8 cellular contexts compared by ENCODE assay signal in the genomic region with DNA sequence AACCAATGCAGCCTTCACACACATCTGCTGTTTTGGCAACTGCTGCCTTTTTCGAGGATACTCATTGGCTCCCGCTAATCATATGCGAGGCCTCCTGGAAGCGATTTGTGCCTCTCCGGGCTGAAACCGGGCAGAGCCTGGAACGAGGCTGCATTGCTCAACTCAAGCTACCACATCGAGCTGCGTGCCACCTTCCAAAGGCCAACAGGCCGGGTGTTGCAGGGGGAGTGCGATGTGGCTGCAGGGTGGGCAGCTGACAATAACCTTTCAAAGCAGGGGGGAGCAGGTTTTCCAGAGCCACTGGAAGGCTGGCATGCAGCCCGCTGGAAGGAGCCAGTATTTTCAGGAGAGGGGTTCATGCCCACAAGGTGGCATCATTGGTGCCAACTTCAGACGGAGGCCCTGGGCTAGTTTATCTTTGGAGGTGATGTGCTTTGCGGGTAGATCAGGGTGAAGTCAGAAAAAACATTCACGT.
DNase-seq lines count a peak whose midpoint lies in the region; ATAC-seq and TF ChIP-seq lines count a peak whose summit lies in the region.

No MANE protein-coding gene starts in this region.

- TF ChIP-seq CTCF in HFFc6 (IDR thresholded peaks at IDR 0.05) (peak; percentile 43; the same call in 1 of the 2 replicates), right lobe of liver (IDR thresholded peaks at IDR 0.05) (peak; percentile 33 to 55 (median 44))

- no peaks in the 10 kb centered on the region for H3K36me3 Mint-ChIP-seq in HFFc6 (ENCODE audit: low read depth)
- H3K36me3 Mint-ChIP-seq in stimulated activated naive CD8-positive, alpha-beta T cell treated with anti-CD3 and anti-CD28 coated beads, Interleukin-15, Interleukin-2, amounts not matched to agents 100 ng/mL and 50 ng/mL, for 24 hours (ENCODE audit: low read depth) = no peaks in the 10 kb centered on the region

- no peaks in the 10 kb centered on the region for H3K9me3 Mint-ChIP-seq in HFFc6
- H3K9me3 Mint-ChIP-seq in stimulated activated naive CD8-positive, alpha-beta T cell treated with anti-CD3 and anti-CD28 coated beads, Interleukin-15, Interleukin-2, amounts not matched to agents 100 ng/mL and 50 ng/mL, for 24 hours = no peaks in the 10 kb centered on the region

- H3K27ac ChIP-seq in BLaER1 (no peak overlapping the region), right lobe of liver (peak overlapping the region in 2 of 3 donors; percentile 41 to 46)

- H3K27me3 Mint-ChIP-seq in HFFc6 (ENCODE audit: insufficient read depth) = peaks cover 6% of the 10 kb centered on the region; the same call in 1 of the 2 replicates
- no peaks in the 10 kb centered on the region for H3K27me3 Mint-ChIP-seq in stimulated activated naive CD8-positive, alpha-beta T cell treated with anti-CD3 and anti-CD28 coated beads, Interleukin-15, Interleukin-2, amounts not matched to agents 100 ng/mL and 50 ng/mL, for 24 hours

- H3K9ac ChIP-seq in BLaER1 = no peak overlapping the region

- H3K36me3 ChIP-seq in BLaER1 = no peaks in the 10 kb centered on the region
- H3K36me3 ChIP-seq in right lobe of liver = no peaks in the 10 kb centered on the region

- peak overlapping the region; percentile 37; the same call in 1 of the 2 replicates for H3K4me3 Mint-ChIP-seq in HFFc6
- peak overlapping the region; percentile 76 for H3K4me3 Mint-ChIP-seq in stimulated activated naive CD8-positive, alpha-beta T cell treated with anti-CD3 and anti-CD28 coated beads, Interleukin-15, Interleukin-2, amounts not matched to agents 100 ng/mL and 50 ng/mL, for 24 hours

- no peaks in the 10 kb centered on the region for H4K20me1 ChIP-seq in BLaER1

- no peaks in the 10 kb centered on the region for H3K9me3 ChIP-seq in BLaER1
- H3K9me3 ChIP-seq in right lobe of liver = no peaks in the 10 kb centered on the region

- H3K4me2 ChIP-seq in BLaER1 = peak overlapping the region; percentile 79

- H3K27ac Mint-ChIP-seq in HFFc6 = no peak overlapping the region
- no peak overlapping the region for H3K27ac Mint-ChIP-seq in stimulated activated naive CD8-positive, alpha-beta T cell treated with anti-CD3 and anti-CD28 coated beads, Interleukin-15, Interleukin-2, amounts not matched to agents 100 ng/mL and 50 ng/mL, for 24 hours

- H3K4me3 ChIP-seq in BLaER1 (no peak overlapping the region), right lobe of liver (peak overlapping the region in 1 of 3 donors; percentile 25)

- no peak for TF ChIP-seq POLR2A in right lobe of liver (IDR thresholded peaks at IDR 0.05)

- no peaks in the 10 kb centered on the region for H3K27me3 ChIP-seq in BLaER1
- no peaks in the 10 kb centered on the region for H3K27me3 ChIP-seq in right lobe of liver

- intact Hi-C loops in right lobe of liver (cut with DNase I) = no loop called here

- H3K4me1 ChIP-seq in BLaER1 (peaks cover 13% of the 10 kb centered on the region), right lobe of liver (peaks cover 0 to 14% (median 6%) of the 10 kb centered on the region in 4 donors)

- ATAC-seq in right lobe of liver = peak; percentile 95 to 98 (median 96)

- DNase-seq in HFFc6 = no peak
- DNase-seq in SHP77 treated with DMSO at 0.1 percent for 48 hours (lab: John Stamatoyannopoulos, UW) = peak; percentile 10
- peak; percentile 36 for DNase-seq in astrocyte of the hippocampus (ENCODE audit: low read depth, low spot score)
- peak; percentile 70 to 91 (median 88) for DNase-seq in right lobe of liver
- no peak for DNase-seq in T1000 (lab: John Stamatoyannopoulos, UW)
- no peak for DNase-seq in DMS79 (lab: John Stamatoyannopoulos, UW)

- WGBS in right lobe of liver (ENCODE audit: insufficient coverage, low coverage, low lambda C conversion rate, missing lambda C conversion rate) = 30% methylated on average over 10 of the region's 15 CpGs

- peaks cover 13% of the 10 kb centered on the region; the same call in 1 of the 2 replicates for H3K4me1 Mint-ChIP-seq in HFFc6 (ENCODE audit: low read depth)
- peaks cover 14% of the 10 kb centered on the region for H3K4me1 Mint-ChIP-seq in stimulated activated naive CD8-positive, alpha-beta T cell treated with anti-CD3 and anti-CD28 coated beads, Interleukin-15, Interleukin-2, amounts not matched to agents 100 ng/mL and 50 ng/mL, for 24 hours (ENCODE audit: low read depth)

Comparison
In these comparisons a context has a peak if more than half of its experiments do, and no peak if none do; other contexts are left out.
1. DNase-seq: peak in SHP77 treated with DMSO at 0.1 percent for 48 hours (single experiment), astrocyte of the hippocampus (single experiment) and right lobe of liver (3 of 3); none in HFFc6 (single experiment), T1000 (single experiment) and DMS79 (single experiment).